Comparison of ENCODE assay signal across 4 cellular contexts in the genomic region with DNA sequence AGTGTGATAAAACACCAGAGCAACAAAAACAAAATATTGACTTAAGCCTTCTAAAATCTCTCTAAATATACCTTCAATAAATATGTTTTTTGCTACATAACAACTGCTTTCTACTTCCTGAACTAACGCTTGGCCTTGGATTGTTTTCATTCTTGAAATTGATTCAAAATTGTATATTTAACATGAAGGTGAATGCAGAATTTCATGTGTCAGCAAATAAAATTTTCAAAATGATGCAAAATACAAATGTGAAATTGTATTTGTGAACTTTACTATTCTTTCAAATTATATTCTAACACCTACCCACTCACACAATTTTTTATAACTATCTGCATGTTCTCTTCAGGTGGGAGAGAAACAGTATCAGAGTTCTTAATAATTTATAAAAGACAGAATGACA. TPM values are rescaled to one million over a fixed set of nuclear protein-coding genes. Genes with fewer than 3 reads are reported as not detected.
"Had no signal": no experiment of that assay in that cellular context is flagged by ENCODE, and none has a peak within 500 bp of the region (broad histone marks: within the 10 kb centered on the region; RNA-seq: fewer than 3 reads in every experiment).

No MANE protein-coding gene starts in this region.

RNA-seq across cellular contexts. Expression of gene RBMY1B, which starts 48.2 kb away (rescaled TPM):
- total RNA-seq: LHCN-M2, M059J, MCF 10A, NCI-H460 had no signal
